Comparison of ENCODE assay signal across 8 cellular contexts in the genomic region with DNA sequence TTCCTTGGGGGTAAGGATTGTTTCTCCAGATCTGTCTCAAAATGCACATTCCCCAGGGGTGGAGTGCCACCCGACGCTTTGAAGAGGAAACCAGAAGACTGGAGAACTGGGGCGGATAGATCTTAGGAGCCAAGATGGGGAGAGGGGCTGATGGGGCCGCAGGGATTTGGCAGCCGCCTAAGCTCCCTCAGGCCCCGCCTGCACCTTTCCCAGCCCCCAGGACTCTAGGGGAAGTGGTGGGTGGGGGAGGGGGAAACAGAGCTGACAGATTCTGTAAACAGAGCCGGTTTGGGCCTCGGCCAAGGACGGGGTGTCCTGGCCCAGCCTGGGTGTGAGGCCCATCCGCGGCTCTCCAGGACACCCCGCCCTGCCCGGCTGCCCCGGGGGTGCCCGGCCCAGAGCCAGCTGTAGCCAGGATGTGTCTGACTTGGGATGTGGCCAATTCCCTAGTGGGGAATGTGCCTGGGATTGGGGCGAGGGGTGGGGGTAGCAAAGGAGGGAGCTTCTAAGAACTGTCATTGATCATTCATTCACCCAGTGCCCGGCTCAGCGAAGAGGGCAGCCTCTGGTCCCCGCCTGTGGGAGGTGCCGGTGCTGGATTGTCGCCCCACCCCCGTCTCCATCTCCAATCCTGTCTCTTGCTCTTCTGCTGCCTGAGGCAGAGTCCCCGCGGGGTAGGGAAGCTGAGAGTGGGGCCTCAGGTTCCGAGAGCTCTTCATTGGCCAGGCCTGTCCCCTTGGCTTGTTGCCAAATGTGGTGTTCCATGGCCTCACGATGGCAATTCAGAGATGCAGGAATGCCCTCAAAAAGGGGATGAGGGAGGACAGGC. TPM values are rescaled to one million over a fixed set of nuclear protein-coding genes. Genes with fewer than 3 reads are reported as not detected.
A peak's percentile ranks its signal among the peaks of the same experiment; 100 is the strongest.
DNase-seq lines count a peak whose midpoint lies in the region; ATAC-seq and TF ChIP-seq lines count a peak whose summit lies in the region.

No MANE protein-coding gene starts in this region.

- peak; percentile 92 for DNase-seq in Caki2 (ENCODE audit: low read depth)
- DNase-seq in MM.1S, result no peak
- peak; percentile 81 for DNase-seq in SK-N-DZ (ENCODE audit: low spot score)
- peak; percentile 92 for DNase-seq in adipocyte (ENCODE audit: low read depth)
- DNase-seq in Right ventricle myocardium inferior (ENCODE audit: missing footprints), result peak; percentile 99
- peak; percentile 86 for DNase-seq in osteoblast (ENCODE audit: insufficient read length, low spot score, missing footprints)

- H3K27ac ChIP-seq in MM.1S (ENCODE audit: low read length) (peak overlapping the region; percentile 12; the same call in 1 of the 2 replicates), osteoblast (ENCODE audit: low read depth, low read length) (peak overlapping the region; percentile 72)

- H3F3A ChIP-seq in MM.1S (ENCODE audit: insufficient read depth, low read length), result no peaks in the 10 kb centered on the region

- H3K9me3 ChIP-seq in MM.1S (replicated peaks; ENCODE audit: insufficient read depth, low read length) (no peaks in the 10 kb centered on the region), adipocyte (ENCODE audit: control insufficient read depth, low read length) (no peaks in the 10 kb centered on the region), osteoblast (ENCODE audit: low read depth, low read length) (no peaks in the 10 kb centered on the region)

- peak; percentile 29 for ATAC-seq in GM21529 (IDR thresholded peaks at IDR 0.05; ENCODE audit: unreplicated experiment)
- peak; percentile 93 for ATAC-seq in Right ventricle myocardium inferior
- ATAC-seq in GM18858 (IDR thresholded peaks at IDR 0.05; ENCODE audit: unreplicated experiment), result no peak

- no peaks in the 10 kb centered on the region for H3K9me2 ChIP-seq in MM.1S (replicated peaks; ENCODE audit: insufficient read depth, low read length)

- in situ Hi-C loops in Caki2 (cut with HindIII; ENCODE audit: low pct_unique_long_range_greater_than_20kb, low sequenced_read_pairs), result no loop called here

- H3K27me3 ChIP-seq in MM.1S (replicated peaks; ENCODE audit: insufficient read depth, low read length) (no peaks in the 10 kb centered on the region), adipocyte (replicated peaks; ENCODE audit: control insufficient read depth, insufficient read depth, low read length) (no peaks in the 10 kb centered on the region), osteoblast (ENCODE audit: insufficient read depth, low read length) (no peaks in the 10 kb centered on the region)

- H3K79me2 ChIP-seq in MM.1S (ENCODE audit: low read length), result no peaks in the 10 kb centered on the region
- no peaks in the 10 kb centered on the region for H3K79me2 ChIP-seq in osteoblast (ENCODE audit: insufficient read depth, low read length)

- H3K9ac ChIP-seq in MM.1S (ENCODE audit: low read length) (peak overlapping the region; percentile 58), adipocyte (ENCODE audit: low read length) (peak overlapping the region; percentile 92)

- peaks cover 7% of the 10 kb centered on the region for H3K4me1 ChIP-seq in MM.1S (ENCODE audit: low read length)
- peaks cover 30% of the 10 kb centered on the region for H3K4me1 ChIP-seq in adipocyte (ENCODE audit: control insufficient read depth, insufficient read depth, low read length)
- H3K4me1 ChIP-seq in osteoblast (ENCODE audit: insufficient read depth, low read length), result peaks cover 25% of the 10 kb centered on the region

- intact Hi-C loops in Right ventricle myocardium inferior (cut with DNase I), result loop anchor here (1.0 to 2.0 kb wide), 5 partner anchors 27 to 94 kb away; no protein-coding TSS in a partner anchor

- H3K4me3 ChIP-seq in MM.1S (ENCODE audit: low read length) (peak overlapping the region; percentile 49), adipocyte (ENCODE audit: low read length) (peak overlapping the region; percentile 76), osteoblast (ENCODE audit: insufficient read depth, low read length) (peak overlapping the region; percentile 64)

- TF ChIP-seq CTCF in MM.1S (IDR thresholded peaks at IDR 0.05; ENCODE audit: low read length), result no peak
- TF ChIP-seq CTCF in osteoblast (IDR thresholded peaks at IDR 0.05; ENCODE audit: extremely low read depth, low read depth, low read length), result no peak

- no peaks in the 10 kb centered on the region for H4K20me1 ChIP-seq in MM.1S (ENCODE audit: insufficient read depth, low read length)
- no peaks in the 10 kb centered on the region for H4K20me1 ChIP-seq in osteoblast (ENCODE audit: insufficient read depth, low read length)

- H3K4me2 ChIP-seq in MM.1S (ENCODE audit: low read depth, low read length), result peak overlapping the region; percentile 67; the same call in 1 of the 2 replicates
- H3K4me2 ChIP-seq in osteoblast (ENCODE audit: insufficient read depth, low read length), result peak overlapping the region; percentile 75

- no peaks in the 10 kb centered on the region for H3K36me3 ChIP-seq in MM.1S (replicated peaks; ENCODE audit: insufficient read depth, low read length)
- H3K36me3 ChIP-seq in adipocyte (ENCODE audit: control insufficient read depth, insufficient read depth, low read length, severe bottlenecking), result no peaks in the 10 kb centered on the region
- H3K36me3 ChIP-seq in osteoblast (ENCODE audit: insufficient read depth, low read length), result no peaks in the 10 kb centered on the region

- H2AFZ ChIP-seq in MM.1S (ENCODE audit: low read length) (peak overlapping the region; percentile 91), osteoblast (ENCODE audit: low read length) (peak overlapping the region; percentile 82)

RNA-seq across cellular contexts. Expression of a gene that starts 54.8 kb away (rescaled TPM):
- 62.5 and 74.1 TPM in 2 replicates for total RNA-seq in Caki2 (2014; rRNA removed; shearing (Covaris generic); ENCODE audit: low replicate concordance)
- 88.4 and 126 TPM in 2 replicates for polyA plus RNA-seq in SK-N-DZ (2014; cell fraction: cytosol; rRNA removed)
- 17.5 and 20.1 TPM in 2 replicates for polyA plus RNA-seq in SK-N-DZ (2014; cell fraction: nucleus; rRNA removed)
- total RNA-seq in Right ventricle myocardium inferior (45.7 TPM), osteoblast (17.4 and 20.3 TPM in 2 replicates)

RNA-seq across cellular contexts. Expression of a gene that starts 59.0 kb away (rescaled TPM):
- 36.4 and 36.9 TPM in 2 replicates for total RNA-seq in Caki2 (2014; rRNA removed; shearing (Covaris generic); ENCODE audit: low replicate concordance)
- 1.7 and 3.2 TPM in 2 replicates for polyA plus RNA-seq in SK-N-DZ (2014; cell fraction: cytosol; rRNA removed)
- polyA plus RNA-seq in SK-N-DZ (2014; cell fraction: nucleus; rRNA removed), result 1.6 and 3.0 TPM in 2 replicates
- 24.6 TPM for total RNA-seq in Right ventricle myocardium inferior
- total RNA-seq in osteoblast, result 22.7 and 26.8 TPM in 2 replicates
